10 cellular contexts compared by ENCODE assay signal in the genomic region with DNA sequence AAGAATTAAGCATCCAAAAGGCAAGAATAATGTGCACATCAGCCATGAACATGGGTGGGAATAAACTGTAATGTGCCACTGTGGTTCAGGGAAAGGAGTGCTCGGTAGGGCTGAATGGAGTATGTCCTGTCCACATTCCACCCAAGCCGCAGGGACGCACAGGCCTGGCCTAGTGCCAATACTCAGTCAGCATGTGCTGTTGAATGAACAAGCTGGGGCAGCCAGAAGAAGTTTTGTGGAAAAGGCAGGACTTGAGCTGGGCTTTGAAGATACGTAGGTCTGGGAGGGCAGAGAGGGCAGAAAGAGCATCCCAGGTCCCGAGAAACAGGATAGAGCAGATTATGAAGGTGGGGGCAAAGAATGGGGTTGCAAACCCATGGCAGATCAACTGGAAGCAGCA.
A peak's percentile ranks its signal among the peaks of the same experiment; 100 is the strongest.
DNase-seq lines count a peak whose midpoint lies in the region; ATAC-seq and TF ChIP-seq lines count a peak whose summit lies in the region.
"Had no signal": no experiment of that assay in that cellular context is flagged by ENCODE, and none has a peak within 500 bp of the region (broad histone marks: within the 10 kb centered on the region; RNA-seq: fewer than 3 reads in every experiment).

No MANE protein-coding gene starts in this region.

- peak overlapping the region in 3 of 5 experiments; percentile 8 to 63 (median 36) for H3K27ac Mint-ChIP-seq in brain
- peak overlapping the region; percentile 37 for H3K27ac Mint-ChIP-seq in type B pancreatic cell
- H3K27ac Mint-ChIP-seq: T-helper 1 cell treated with Interleukin-12 subunit alpha and Interleukin-12 subunit beta and Interleukin-4 antibody, amounts not matched to agents 30 μg/mL and 1 μg/mL, for 36 hours had no signal

- DNase-seq in DMS 273 (lab: John Stamatoyannopoulos, UW; ENCODE audit: unreplicated experiment) = peak; percentile 43
- no peak for DNase-seq in DMS 273 treated with DMSO at 0.1 percent for 48 hours (lab: John Stamatoyannopoulos, UW)
- DNase-seq in kidney tubule cell (ENCODE audit: low spot score) = peak; percentile 84
- DNase-seq in type B pancreatic cell (ENCODE audit: extremely low spot score, unreplicated experiment) = no peak
- DNase-seq in epidermal melanocyte (ENCODE audit: insufficient read length, low spot score) = no peak
- no peak for DNase-seq in cortex of kidney (lab: John Stamatoyannopoulos, UW)

- TF ChIP-seq CTCF in brain (conservative IDR thresholded peaks at IDR 0.05) (no peak), type B pancreatic cell (conservative IDR thresholded peaks at IDR 0.05) (no peak)

- ATAC-seq in GM19463 (IDR thresholded peaks at IDR 0.05; ENCODE audit: unreplicated experiment) = no peak

- H3K36me3 Mint-ChIP-seq in brain (peaks cover 4% of the 10 kb centered on the region), type B pancreatic cell (no peaks in the 10 kb centered on the region)

- peak overlapping the region in 1 of 5 experiments; percentile 13 for H3K4me3 Mint-ChIP-seq in brain
- H3K4me3 Mint-ChIP-seq in type B pancreatic cell = no peak overlapping the region
- H3K4me3 Mint-ChIP-seq: central memory CD8-positive, alpha-beta T cell; T-helper 1 cell treated with Interleukin-12 subunit alpha and Interleukin-12 subunit beta and Interleukin-4 antibody, amounts not matched to agents 30 μg/mL and 1 μg/mL, for 36 hours had no signal

- H3K4me1 Mint-ChIP-seq in brain (peaks cover 50% of the 10 kb centered on the region), type B pancreatic cell (ENCODE audit: unreplicated experiment) (peaks cover 17% of the 10 kb centered on the region)

- H3K27me3 Mint-ChIP-seq in brain = no peaks in the 10 kb centered on the region
- H3K27me3 Mint-ChIP-seq in type B pancreatic cell = peaks cover 9% of the 10 kb centered on the region
- H3K27me3 Mint-ChIP-seq: central memory CD8-positive, alpha-beta T cell had no signal

- peaks cover 2 to 13% (median 9%) of the 10 kb centered on the region in 5 experiments for H3K9me3 Mint-ChIP-seq in brain
- no peaks in the 10 kb centered on the region for H3K9me3 Mint-ChIP-seq in type B pancreatic cell
- H3K9me3 Mint-ChIP-seq: central memory CD8-positive, alpha-beta T cell; T-helper 1 cell treated with Interleukin-12 subunit alpha and Interleukin-12 subunit beta and Interleukin-4 antibody, amounts not matched to agents 30 μg/mL and 1 μg/mL, for 36 hours had no signal

Comparison
In these comparisons a context has a peak if more than half of its experiments do, and no peak if none do; other contexts are left out.
1. DNase-seq: peak in DMS 273 (single experiment) and kidney tubule cell (single experiment); none in DMS 273 treated with DMSO at 0.1 percent for 48 hours (single experiment), type B pancreatic cell (single experiment), epidermal melanocyte (single experiment) and cortex of kidney (single experiment).